Comparison of ENCODE assay signal across 8 cellular contexts in genomic region chrX:11759172-11759460, GRCh38. TPM values are rescaled to one million over a fixed set of nuclear protein-coding genes. Genes with fewer than 3 reads are reported as not detected.
DNase-seq lines count a peak whose midpoint lies in the region; ATAC-seq and TF ChIP-seq lines count a peak whose summit lies in the region.

No MANE protein-coding gene starts in this region.

- H3K4me1 ChIP-seq in GM23248 (ENCODE audit: insufficient read depth) (peaks cover 14% of the 10 kb centered on the region), right atrium auricular region (peaks cover 0 to 3% of the 10 kb centered on the region in 2 donors), skeletal muscle tissue (ENCODE audit: control insufficient read depth in 3 of 3, insufficient read depth in 3 of 3, low read length in 3 of 3) (peaks cover 4 to 13% (median 4%) of the 10 kb centered on the region in 3 donors)

- no peak for DNase-seq in GM23248
- DNase-seq in right atrium auricular region (ENCODE audit: low spot score), result no peak

- WGBS in GM23248 (ENCODE audit: low coverage in 1 of 2, low lambda C conversion rate in 2 of 2, missing lambda C conversion rate in 2 of 2), 2 experiments, result 0% methylated on average over 4 to 5 of the region's 7 CpGs

- peak overlapping the region; percentile 77 for H2AFZ ChIP-seq in GM23248

- no peaks in the 10 kb centered on the region for H3K9me2 ChIP-seq in GM23248 (ENCODE audit: insufficient read depth)

- no peaks in the 10 kb centered on the region for H4K20me1 ChIP-seq in GM23248 (ENCODE audit: insufficient read depth)

- no peak for TF ChIP-seq CTCF in WI38 (IDR thresholded peaks at IDR 0.05; ENCODE audit: low read depth, low read length)
- TF ChIP-seq CTCF in right atrium auricular region (IDR thresholded peaks at IDR 0.05), result no peak

- H3K9me3 ChIP-seq in GM23248 (ENCODE audit: low read depth) (no peaks in the 10 kb centered on the region), right atrium auricular region (no peaks in the 10 kb centered on the region), skeletal muscle tissue (ENCODE audit: control insufficient read depth in 3 of 3, low read length in 3 of 3) (no peaks in the 10 kb centered on the region)

- H3K27me3 ChIP-seq in GM23248 (replicated peaks; ENCODE audit: insufficient read depth) (no peaks in the 10 kb centered on the region), right atrium auricular region (no peaks in the 10 kb centered on the region), skeletal muscle tissue (ENCODE audit: control insufficient read depth in 3 of 3, insufficient read depth in 3 of 3, low read length in 3 of 3) (no peaks in the 10 kb centered on the region)

- H3K9ac ChIP-seq in GM23248 (peak overlapping the region; percentile 99), skeletal muscle tissue (ENCODE audit: low read depth in 1 of 3, low read length in 3 of 3) (peak overlapping the region; percentile 72 to 87 (median 85))

- in situ Hi-C loops in GM23248 (cut with MboI), result loop anchor here (25.0 kb wide), 1 partner anchor 622 kb away; no protein-coding TSS in a partner anchor

- H3K27ac ChIP-seq in GM23248 (peak overlapping the region; percentile 95), right atrium auricular region (peak overlapping the region; percentile 84 to 86), skeletal muscle tissue (ENCODE audit: low read depth, low read length) (peak overlapping the region; percentile 85)

- peaks cover 29% of the 10 kb centered on the region; the same call in 1 of the 2 replicates for H3F3A ChIP-seq in GM23248 (ENCODE audit: insufficient read depth)

- H3K4me3 ChIP-seq in GM23248 (peak overlapping the region; percentile 86), WI38 (ENCODE audit: low read depth, low read length) (peak overlapping the region; percentile 77), right atrium auricular region (peak overlapping the region; percentile 64 to 66), skeletal muscle tissue (ENCODE audit: low read length in 3 of 3) (peak overlapping the region; percentile 77 to 85 (median 85))

- H3K4me2 ChIP-seq in GM23248 (ENCODE audit: unreplicated experiment), result peak overlapping the region; percentile 92

- H3K79me2 ChIP-seq in GM23248 (ENCODE audit: insufficient read depth), result peaks cover 15% of the 10 kb centered on the region

- H3K36me3 ChIP-seq in GM23248 (ENCODE audit: low read depth) (peaks cover 27% of the 10 kb centered on the region; the same call in 1 of the 2 replicates), right atrium auricular region (peaks cover 25% of the 10 kb centered on the region), skeletal muscle tissue (ENCODE audit: control insufficient read depth in 3 of 3, insufficient read depth in 3 of 3, low read length in 3 of 3) (peaks cover 12 to 22% (median 12%) of the 10 kb centered on the region in 3 donors)

- no peak for ATAC-seq in GM21390 (IDR thresholded peaks at IDR 0.05; ENCODE audit: unreplicated experiment)
- ATAC-seq in HG02973 (IDR thresholded peaks at IDR 0.05; ENCODE audit: unreplicated experiment), result no peak
- no peak for ATAC-seq in HG03159 (IDR thresholded peaks at IDR 0.05; ENCODE audit: unreplicated experiment)
- ATAC-seq in GM21381 (IDR thresholded peaks at IDR 0.05; ENCODE audit: unreplicated experiment), result no peak

RNA-seq across cellular contexts. Expression of gene MSL3, which starts 1.1 kb away (rescaled TPM):
- total RNA-seq in GM23248 (2014; rRNA removed; shearing (Covaris generic)), result 19.6 and 34.6 TPM in 2 replicates
- polyA plus RNA-seq in GM23248 (2016; fragmentation: Nextera tagmentation; extraction: Ambion mirVana), result 24.8 and 26.8 TPM in 2 replicates
- total RNA-seq in right atrium auricular region (10 to 100 TPM; 11.4 to 13.2 TPM), skeletal muscle tissue (12.0 TPM)
